Comparison of ENCODE assay signal across 16 cellular contexts in genomic region chr3:114092151-114093000, GRCh38. TPM values are rescaled to one million over a fixed set of nuclear protein-coding genes. Genes with fewer than 3 reads are reported as not detected.
DNase-seq lines count a peak whose midpoint lies in the region; ATAC-seq, FAIRE-seq and TF ChIP-seq lines count a peak whose summit lies in the region.
"Had no signal": no experiment of that assay in that cellular context is flagged by ENCODE, and none has a peak within 500 bp of the region (broad histone marks: within the 10 kb centered on the region; RNA-seq: fewer than 3 reads in every experiment).

No MANE protein-coding gene starts in this region.

- 34% methylated on average over 13 of the region's 13 CpGs for WGBS in mammary epithelial cell (ENCODE audit: low coverage, missing lambda C conversion rate)
- 15% methylated on average over 13 of the region's 13 CpGs for WGBS in HepG2 (ENCODE audit: low lambda C conversion rate)

- POLR2A ChIA-PET in HepG2 (lab: Yijun Ruan, JAX) = no interaction called here

- BruUV-seq in mammary epithelial cell (replicated peaks; lab: Mats Ljungman, UMichigan) = no TSS peak
- BruUV-seq in HepG2 (replicated peaks; lab: Mats Ljungman, UMichigan) = no TSS peak

- H3K79me2 ChIP-seq in mammary epithelial cell (ENCODE audit: insufficient read depth, low read length) = no peaks in the 10 kb centered on the region
- no peaks in the 10 kb centered on the region for H3K79me2 ChIP-seq in HepG2 (ENCODE audit: insufficient read depth, low read length)

- H3K4me1 ChIP-seq in mammary epithelial cell (ENCODE audit: insufficient read depth, low read length) = peaks cover 7% of the 10 kb centered on the region
- no peaks in the 10 kb centered on the region for H3K4me1 ChIP-seq in breast epithelium
- no peaks in the 10 kb centered on the region for H3K4me1 ChIP-seq in adipocyte (ENCODE audit: control insufficient read depth, insufficient read depth, low read length)
- no peaks in the 10 kb centered on the region for H3K4me1 ChIP-seq in HepG2 (ENCODE audit: insufficient read depth, low read length)
- no peaks in the 10 kb centered on the region for H3K4me1 ChIP-seq in uterus

- H4K20me1 ChIP-seq in mammary epithelial cell (ENCODE audit: insufficient read depth, low read length) (no peaks in the 10 kb centered on the region), HepG2 (ENCODE audit: insufficient read depth, low read length) (no peaks in the 10 kb centered on the region)

- H3K27me3 ChIP-seq in mammary epithelial cell (ENCODE audit: insufficient read depth, low read length) = no peaks in the 10 kb centered on the region
- no peaks in the 10 kb centered on the region for H3K27me3 ChIP-seq in breast epithelium
- H3K27me3 ChIP-seq in adipocyte (replicated peaks; ENCODE audit: control insufficient read depth, insufficient read depth, low read length) = no peaks in the 10 kb centered on the region
- H3K27me3 ChIP-seq in HepG2 (ENCODE audit: control insufficient read depth in 1 of 2, insufficient read depth in 2 of 2, low read length in 2 of 2) = peaks cover 0 to 17% of the 10 kb centered on the region in 2 experiments; a peak in 3 of 5 replicates
- H3K27me3 ChIP-seq in uterus = no peaks in the 10 kb centered on the region

- dilution Hi-C loops in mammary epithelial cell (cut with HindIII; ENCODE audit: low sequenced_read_pairs) = no loop called here

- ATAC-seq in HepG2 = no peak
- ATAC-seq in HG02840 (IDR thresholded peaks at IDR 0.05; ENCODE audit: low FRiP score, unreplicated experiment) = no peak
- ATAC-seq in GM18858 (IDR thresholded peaks at IDR 0.05; ENCODE audit: unreplicated experiment) = no peak

- H2AFZ ChIP-seq in mammary epithelial cell (ENCODE audit: low read depth, low read length) (peak overlapping the region; percentile 74), HepG2 (ENCODE audit: low read length) (peak overlapping the region; percentile 27)

- H3K9me3 ChIP-seq in mammary epithelial cell (replicated peaks; ENCODE audit: insufficient read depth, low read length) = no peaks in the 10 kb centered on the region
- no peaks in the 10 kb centered on the region for H3K9me3 ChIP-seq in breast epithelium
- no peaks in the 10 kb centered on the region for H3K9me3 ChIP-seq in adipocyte (ENCODE audit: control insufficient read depth, low read length)
- no peaks in the 10 kb centered on the region for H3K9me3 ChIP-seq in HepG2 (ENCODE audit: low read length)
- no peaks in the 10 kb centered on the region for H3K9me3 ChIP-seq in uterus

- H3K27ac ChIP-seq in mammary epithelial cell (ENCODE audit: insufficient read depth, low read depth, low read length) (no peak overlapping the region), breast epithelium (no peak overlapping the region), HepG2 (ENCODE audit: extremely low read length, insufficient read depth, low read length) (no peak overlapping the region), uterus (peak overlapping the region; percentile 39 to 63)

- no peak for TF ChIP-seq CTCF in mammary epithelial cell (conservative IDR thresholded peaks at IDR 0.05 in 1 of 2, IDR thresholded peaks at IDR 0.05 in 1 of 2; ENCODE audit: extremely low read depth in 1 of 2, insufficient read depth in 1 of 2, low read depth in 1 of 2, low read length in 2 of 2)
- TF ChIP-seq CTCF in breast epithelium (IDR thresholded peaks at IDR 0.05) = no peak
- TF ChIP-seq CTCF in HepG2 (CRISPR knock-in tag; IDR thresholded peaks at IDR 0.05) = no peak
- TF ChIP-seq CTCF in uterus (IDR thresholded peaks at IDR 0.05) = no peak

- TF ChIP-seq POLR2A in breast epithelium (IDR thresholded peaks at IDR 0.05) (no peak), HepG2 (IDR thresholded peaks at IDR 0.05; ENCODE audit: insufficient read depth in 1 of 2, low read depth in 2 of 2, low read length in 2 of 2) (no peak), uterus (IDR thresholded peaks at IDR 0.05) (no peak)

- intact Hi-C loops in mammary epithelial cell (cut with micrococcal nuclease) = no loop called here
- intact Hi-C loops in breast epithelium (cut with DNase I; ENCODE audit: low total_unique reads) = no loop called here
- intact Hi-C loops in HepG2 (cut with micrococcal nuclease; ENCODE audit: unreplicated experiment) = no loop called here
- intact Hi-C loops in uterus (cut with DNase I; ENCODE audit: low total_unique reads) = no loop called here

- no peak for FAIRE-seq in HepG2 (lab: Jason Lieb, UNC)
- FAIRE-seq: D721Med, frontal cortex had no signal

- H3K4me3 ChIP-seq in mammary epithelial cell (replicated peaks in 1 of 3; ENCODE audit: insufficient read depth in 1 of 3, low read depth in 2 of 3, low read length in 3 of 3) = no peak overlapping the region
- H3K4me3 ChIP-seq in breast epithelium = peak overlapping the region in 1 of 3 donors; percentile 20
- H3K4me3 ChIP-seq in adipocyte (ENCODE audit: low read length) = peak overlapping the region; percentile 22
- H3K4me3 ChIP-seq in HepG2 (replicated peaks in 1 of 3; ENCODE audit: insufficient read depth in 1 of 3, low read depth in 2 of 3, low read length in 3 of 3) = no peak overlapping the region
- peak overlapping the region in 1 of 2 donors; percentile 4 for H3K4me3 ChIP-seq in uterus

- TF ChIP-seq RAD21 in HepG2 (CRISPR knock-in tag; IDR thresholded peaks at IDR 0.05) = no peak

- in situ Hi-C loops in mammary epithelial cell (cut with MboI; ENCODE audit: low sequenced_read_pairs in 2 of 2) (no loop called here), HepG2 (cut with HindIII; ENCODE audit: extremely low pct_ligation_motif_present, low pct_unique_long_range_greater_than_20kb) (no loop called here)

- H3K9ac ChIP-seq in mammary epithelial cell (ENCODE audit: insufficient read depth, low read length) (no peak overlapping the region), adipocyte (ENCODE audit: low read length) (no peak overlapping the region), HepG2 (ENCODE audit: insufficient read depth, low read depth, low read length) (no peak overlapping the region)

- TF ChIP-seq EP300 in HepG2 (IDR thresholded peaks at IDR 0.05; ENCODE audit: low read depth in 2 of 2, low read length in 2 of 2) (no peak), HepG2 (CRISPR knock-in tag; IDR thresholded peaks at IDR 0.05; ENCODE audit: borderline replicate concordance) (no peak)

- H3K36me3 ChIP-seq in mammary epithelial cell (ENCODE audit: insufficient read depth, low read length) (no peaks in the 10 kb centered on the region), breast epithelium (no peaks in the 10 kb centered on the region), adipocyte (ENCODE audit: control insufficient read depth, insufficient read depth, low read length, severe bottlenecking) (no peaks in the 10 kb centered on the region), HepG2 (replicated peaks in 1 of 2; ENCODE audit: control insufficient read depth in 1 of 2, insufficient read depth in 2 of 2, low read length in 2 of 2) (no peaks in the 10 kb centered on the region), uterus (no peaks in the 10 kb centered on the region)

- H3K4me2 ChIP-seq in mammary epithelial cell (ENCODE audit: insufficient read depth, low read depth, low read length) (peak overlapping the region; percentile 54), HepG2 (ENCODE audit: low read depth, low read length) (no peak overlapping the region)

- DNase-seq in mammary epithelial cell (peak; percentile 5), breast epithelium (ENCODE audit: low spot score in 2 of 2) (no peak), adipocyte (ENCODE audit: low read depth) (no peak), HepG2 (ENCODE audit: low spot score) (no peak), uterus (peak in 1 of 2 donors; percentile 21), hippocampal formation (lab: John Stamatoyannopoulos, UW) (no peak)
- DNase-seq: 8988T; activated CD8-positive, alpha-beta memory T cell treated with anti-CD3 and anti-CD28 coated beads for 24 hours; activated naive CD4-positive, alpha-beta T cell treated with anti-CD3 and anti-CD28 coated beads, Interleukin-2, amount 50 U/mL, for 16 hours; cortex of kidney; HCEC 1CT; NCI-H187 had no signal

- CTCF ChIA-PET in mammary epithelial cell (lab: Charles Lee; ENCODE audit: low non-redundant PET) = no interaction called here
- CTCF ChIA-PET in HepG2 (lab: Yijun Ruan, JAX; ENCODE audit: low intra/inter-chr PET ratio, low total read pairs) = no interaction called here

RNA-seq across cellular contexts. Expression of gene QTRT2, which starts 35.8 kb away (rescaled TPM):
- 10 to 100 TPM; 20.8 to 35.3 TPM for total RNA-seq in mammary epithelial cell
- 10.8 TPM for polyA plus RNA-seq in mammary epithelial cell
- 61.3 TPM for polyA minus RNA-seq in mammary epithelial cell
- 10 to 100 TPM; 11.0 to 25.8 (median 15.1) TPM for total RNA-seq in breast epithelium
- total RNA-seq in HepG2 (2016; rRNA removed; fragmentation: Illumina TruSeq; extraction: Trizol) = 33.4 and 38.0 TPM in 2 replicates
- total RNA-seq in HepG2 (2016; cell fraction: cytosol; rRNA removed; fragmentation: Illumina TruSeq; extraction: Trizol; ENCODE audit: low read depth) = 11.0 and 12.1 TPM in 2 replicates
- total RNA-seq in HepG2 (2016; cell fraction: insoluble cytoplasmic fraction; rRNA removed; fragmentation: Illumina TruSeq; extraction: Trizol) = 36.8 and 38.6 TPM in 2 replicates
- 23.6 and 28.2 TPM in 2 replicates for total RNA-seq in HepG2 (2016; cell fraction: membrane; rRNA removed; fragmentation: Illumina TruSeq; extraction: Trizol)
- total RNA-seq in HepG2 (2016; cell fraction: nucleus; rRNA removed; fragmentation: Illumina TruSeq; extraction: Trizol) = 43.9 and 45.3 TPM in 2 replicates
- 6.6 and 7.1 TPM in 2 replicates for polyA plus RNA-seq in HepG2 (2011; rRNA removed)
- polyA plus RNA-seq in HepG2 (2011; cell fraction: cytosol; rRNA removed) = 4.1 and 6.0 TPM in 2 replicates
- 5.6 and 6.7 TPM in 2 replicates for polyA plus RNA-seq in HepG2 (2011; cell fraction: nucleus; rRNA removed)
- polyA plus RNA-seq in HepG2 (2012) = 10.0 and 10.9 TPM in 2 replicates
- 1.2 and 1.3 TPM in 2 replicates for polyA plus RNA-seq in HepG2 (2016; cell fraction: cytosol; fragmentation: Illumina TruSeq; extraction: Trizol; ENCODE audit: low read depth)
- polyA plus RNA-seq in HepG2 (2016; cell fraction: insoluble cytoplasmic fraction; fragmentation: Illumina TruSeq; extraction: Trizol; ENCODE audit: low read depth) = 22.8 and 23.8 TPM in 2 replicates
- 3.5 and 3.9 TPM in 2 replicates for polyA plus RNA-seq in HepG2 (2016; cell fraction: membrane; fragmentation: Illumina TruSeq; extraction: Trizol; ENCODE audit: low read depth)
- polyA plus RNA-seq in HepG2 (2016; cell fraction: nucleus; fragmentation: Illumina TruSeq; extraction: Trizol; ENCODE audit: insufficient read depth, low read depth) = 28.1 and 37.6 TPM in 2 replicates
- 13.2 and 38.2 TPM in 2 replicates for polyA minus RNA-seq in HepG2 (2011; rRNA and poly(A)+ RNA removed; ENCODE audit: low replicate concordance)
- polyA minus RNA-seq in HepG2 (2011; cell fraction: cytosol; rRNA and poly(A)+ RNA removed) = 9.9 and 12.2 TPM in 2 replicates
- polyA minus RNA-seq in HepG2 (2011; cell fraction: nucleus; rRNA and poly(A)+ RNA removed) = 31.5 and 45.8 TPM in 2 replicates
- 10 to 100 TPM in 3 of 4 donors, 1 to 10 TPM in 1; 2.4 to 54.5 (median 25.4) TPM for total RNA-seq in uterus

RNA-seq across cellular contexts. Expression of gene CCDC191, which starts 36.0 kb away (rescaled TPM):
- total RNA-seq in mammary epithelial cell = 1 to 10 TPM; 4.0 to 4.2 TPM
- polyA plus RNA-seq in mammary epithelial cell = 1.3 TPM
- not detected for polyA minus RNA-seq in mammary epithelial cell
- 10 to 100 TPM in 2 of 3 donors, 1 to 10 TPM in 1; 4.3 to 13.2 (median 10.8) TPM for total RNA-seq in breast epithelium
- 1.2 and 1.4 TPM in 2 replicates for total RNA-seq in HepG2 (2016; rRNA removed; fragmentation: Illumina TruSeq; extraction: Trizol)
- total RNA-seq in HepG2 (2016; cell fraction: cytosol; rRNA removed; fragmentation: Illumina TruSeq; extraction: Trizol; ENCODE audit: low read depth) = 1.1 and 1.3 TPM in 2 replicates
- 0.74 and 1.2 TPM in 2 replicates for total RNA-seq in HepG2 (2016; cell fraction: insoluble cytoplasmic fraction; rRNA removed; fragmentation: Illumina TruSeq; extraction: Trizol)
- 0.34 and 0.49 TPM in 2 replicates for total RNA-seq in HepG2 (2016; cell fraction: membrane; rRNA removed; fragmentation: Illumina TruSeq; extraction: Trizol)
- 2.2 and 2.3 TPM in 2 replicates for total RNA-seq in HepG2 (2016; cell fraction: nucleus; rRNA removed; fragmentation: Illumina TruSeq; extraction: Trizol)
- 0.69 and 0.91 TPM in 2 replicates for polyA plus RNA-seq in HepG2 (2011; rRNA removed)
- 0.16 and 0.24 TPM in 2 replicates for polyA plus RNA-seq in HepG2 (2011; cell fraction: cytosol; rRNA removed)
- 1.3 and 1.7 TPM in 2 replicates for polyA plus RNA-seq in HepG2 (2011; cell fraction: nucleus; rRNA removed)
- polyA plus RNA-seq in HepG2 (2012) = 0.71 and 1.9 TPM in 2 replicates
- polyA plus RNA-seq in HepG2 (2016; cell fraction: cytosol; fragmentation: Illumina TruSeq; extraction: Trizol; ENCODE audit: low read depth) = 0.03 TPM in 2 replicates
- 0.59 and 0.84 TPM in 2 replicates for polyA plus RNA-seq in HepG2 (2016; cell fraction: insoluble cytoplasmic fraction; fragmentation: Illumina TruSeq; extraction: Trizol; ENCODE audit: low read depth)
- polyA plus RNA-seq in HepG2 (2016; cell fraction: membrane; fragmentation: Illumina TruSeq; extraction: Trizol; ENCODE audit: low read depth) = 0.07 and 0.14 TPM in 2 replicates
- polyA plus RNA-seq in HepG2 (2016; cell fraction: nucleus; fragmentation: Illumina TruSeq; extraction: Trizol; ENCODE audit: insufficient read depth, low read depth) = 2.0 and 3.5 TPM in 2 replicates
- polyA minus RNA-seq in HepG2 (2011; rRNA and poly(A)+ RNA removed; ENCODE audit: low replicate concordance) = 0.14 and 0.40 TPM in 2 replicates
- polyA minus RNA-seq in HepG2 (2011; cell fraction: cytosol; rRNA and poly(A)+ RNA removed) = not detected in 2 replicates
- polyA minus RNA-seq in HepG2 (2011; cell fraction: nucleus; rRNA and poly(A)+ RNA removed) = 1.8 and 3.5 TPM in 2 replicates
- total RNA-seq in uterus = 1 to 10 TPM; 4.1 to 9.8 (median 7.0) TPM

Comparison
In these comparisons a context has a peak if more than half of its experiments do, and no peak if none do; other contexts are left out.
1. H3K27ac ChIP-seq: peak in uterus (2 of 2); none in mammary epithelial cell (single experiment), breast epithelium (0 of 2) and HepG2 (single experiment).